In genomic region chr11:114172871-114173444, GRCh38 we compare ENCODE assay signal across 8 cellular contexts.
DNase-seq lines count a peak whose midpoint lies in the region; ATAC-seq and TF ChIP-seq lines count a peak whose summit lies in the region.

No MANE protein-coding gene starts in this region.

- H3K27ac ChIP-seq in KOPT-K1 (ENCODE audit: low read depth, low read length, poor library complexity, severe bottlenecking) (peak overlapping the region; percentile 51), VCaP (peak overlapping the region; percentile 100)

- DNase-seq in left ventricle myocardium superior: peak; percentile 76
- no peak for DNase-seq in stimulated activated effector memory CD8-positive, alpha-beta T cell treated with anti-CD3 and anti-CD28 coated beads, Interleukin-12 subunit alpha, Interleukin-12 subunit beta, amount 100 ng/mL, for 72 hours (ENCODE audit: low spot score in 2 of 2)
- no peak for DNase-seq in NCI-H187 (lab: John Stamatoyannopoulos, UW)
- no peak for DNase-seq in SIG-M5 treated with dmso at 0.1 percent for 504 hours (lab: John Stamatoyannopoulos, UW; ENCODE audit: unreplicated experiment)

- no peaks in the 10 kb centered on the region for H3K9me3 Mint-ChIP-seq in stimulated activated effector memory CD8-positive, alpha-beta T cell treated with anti-CD3 and anti-CD28 coated beads, Interleukin-12 subunit alpha, Interleukin-12 subunit beta, amount 100 ng/mL, for 72 hours

- H3K36me3 ChIP-seq in KOPT-K1 (ENCODE audit: insufficient read depth, low read length): no peaks in the 10 kb centered on the region

- H3K27ac Mint-ChIP-seq in stimulated activated effector memory CD8-positive, alpha-beta T cell treated with anti-CD3 and anti-CD28 coated beads, Interleukin-12 subunit alpha, Interleukin-12 subunit beta, amount 100 ng/mL, for 72 hours: peak overlapping the region; percentile 79

- H3K4me3 Mint-ChIP-seq in stimulated activated effector memory CD8-positive, alpha-beta T cell treated with anti-CD3 and anti-CD28 coated beads, Interleukin-12 subunit alpha, Interleukin-12 subunit beta, amount 100 ng/mL, for 72 hours: peak overlapping the region; percentile 28

- ATAC-seq in left ventricle myocardium superior (peak; percentile 57), GM18519 (IDR thresholded peaks at IDR 0.05; ENCODE audit: low FRiP score, unreplicated experiment) (no peak), GM21723 (IDR thresholded peaks at IDR 0.05; ENCODE audit: unreplicated experiment) (no peak)
- peak; percentile 61 for ATAC-seq in stimulated activated effector memory CD8-positive, alpha-beta T cell treated with anti-CD3 and anti-CD28 coated beads, Interleukin-12 subunit alpha, Interleukin-12 subunit beta, amount 100 ng/mL, for 72 hours

- H3K4me1 Mint-ChIP-seq in stimulated activated effector memory CD8-positive, alpha-beta T cell treated with anti-CD3 and anti-CD28 coated beads, Interleukin-12 subunit alpha, Interleukin-12 subunit beta, amount 100 ng/mL, for 72 hours: peaks cover 86% of the 10 kb centered on the region

- H3K36me3 Mint-ChIP-seq in stimulated activated effector memory CD8-positive, alpha-beta T cell treated with anti-CD3 and anti-CD28 coated beads, Interleukin-12 subunit alpha, Interleukin-12 subunit beta, amount 100 ng/mL, for 72 hours: peaks cover 43% of the 10 kb centered on the region

- intact Hi-C loops in left ventricle myocardium superior (cut with micrococcal nuclease): no loop called here

- H3K9me3 ChIP-seq in KOPT-K1 (ENCODE audit: insufficient read depth, low read length, poor library complexity, severe bottlenecking): no peaks in the 10 kb centered on the region

- no peak for TF ChIP-seq CTCF in VCaP (conservative IDR thresholded peaks at IDR 0.05)

Comparison
In these comparisons a context has a peak if more than half of its experiments do, and no peak if none do; other contexts are left out.
1. ATAC-seq: peak in left ventricle myocardium superior (single experiment) and stimulated activated effector memory CD8-positive, alpha-beta T cell treated with anti-CD3 and anti-CD28 coated beads, Interleukin-12 subunit alpha, Interleukin-12 subunit beta, amount 100 ng/mL, for 72 hours (single experiment); none in GM18519 (single experiment) and GM21723 (single experiment).